ENCODE assay signal across 8 cellular contexts in genomic region chr7:87475359-87476178, GRCh38. TPM values are rescaled to one million over a fixed set of nuclear protein-coding genes. Genes with fewer than 3 reads are reported as not detected.
DNase-seq lines count a peak whose midpoint lies in the region; ATAC-seq and TF ChIP-seq lines count a peak whose summit lies in the region.

TSS of gene ABCB4 (minus strand) at chr7:87475680. CDS start at chr7:87475465, 215 bp downstream.

- no peak for TF ChIP-seq CTCF in HL-60 (IDR thresholded peaks at IDR 0.05; ENCODE audit: insufficient read depth, low read length)
- TF ChIP-seq CTCF in mucosa of descending colon (IDR thresholded peaks at IDR 0.05), result no peak

- H3K36me3 ChIP-seq in duodenal mucosa (ENCODE audit: control insufficient read depth in 1 of 2, insufficient read depth in 2 of 2, low read length in 2 of 2) (no peaks in the 10 kb centered on the region), mucosa of descending colon (ENCODE audit: low read depth) (no peaks in the 10 kb centered on the region)

- peaks cover 0 to 8% of the 10 kb centered on the region in 2 donors for H3K4me1 ChIP-seq in duodenal mucosa (ENCODE audit: control insufficient read depth in 1 of 2, insufficient read depth in 2 of 2, low read length in 2 of 2)
- H3K4me1 ChIP-seq in mucosa of descending colon (ENCODE audit: low read depth), result peaks cover 5% of the 10 kb centered on the region

- peak within 1 kb of the TSS in 1 of 2 donors; percentile 45 for H3K9ac ChIP-seq in duodenal mucosa (ENCODE audit: low read depth in 1 of 2, low read length in 2 of 2)

- DNase-seq in D341Med (ENCODE audit: low spot score) (peak; percentile 68), HL-60 (ENCODE audit: low read depth in 1 of 2, low spot score in 1 of 2) (no peak), mucosa of descending colon (peak; percentile 13 to 50 (median 40)), HuH-7.5 (ENCODE audit: low spot score) (no peak)
- DNase-seq in effector CD8-positive, alpha-beta T cell (lab: John Stamatoyannopoulos, UW), result no peak

- intact Hi-C loops in mucosa of descending colon (cut with DNase I, micrococcal nuclease), result no loop called here

- H3K9me3 ChIP-seq in duodenal mucosa (ENCODE audit: control insufficient read depth in 1 of 2, low read length in 2 of 2) (no peaks in the 10 kb centered on the region), mucosa of descending colon (no peaks in the 10 kb centered on the region)

- peaks cover 37% of the 10 kb centered on the region for H3K27me3 ChIP-seq in HL-60 (ENCODE audit: insufficient read depth, poor library complexity, severe bottlenecking)
- H3K27me3 ChIP-seq in duodenal mucosa (ENCODE audit: control insufficient read depth in 1 of 2, insufficient read depth in 2 of 2, low read length in 2 of 2), result peaks cover 6 to 20% of the 10 kb centered on the region in 2 donors

- ATAC-seq in GM19372 (IDR thresholded peaks at IDR 0.05; ENCODE audit: low read depth, unreplicated experiment) (peak; percentile 34), mucosa of descending colon (peak; percentile 72), GM18861 (IDR thresholded peaks at IDR 0.05; ENCODE audit: unreplicated experiment) (no peak)

- H3K4me3 ChIP-seq in HL-60 (replicated peaks; ENCODE audit: insufficient read depth, low read length), result peak within 1 kb of the TSS; percentile 24
- H3K4me3 ChIP-seq in duodenal mucosa (ENCODE audit: low read depth in 1 of 2, low read length in 2 of 2), result peak within 1 kb of the TSS; percentile 38 to 66
- no peak within 1 kb of the TSS for H3K4me3 ChIP-seq in mucosa of descending colon

- H3K27ac ChIP-seq in HL-60 (replicated peaks) (no peak within 1 kb of the TSS), duodenal mucosa (ENCODE audit: low read depth, low read length) (no peak within 1 kb of the TSS)

RNA-seq across cellular contexts. Expression of gene ABCB4, which starts in this region (rescaled TPM):
- 1 to 10 TPM in 2 of 3 donors, under 1 TPM in 1; 0.65 to 1.4 (median 1.2) TPM for total RNA-seq in mucosa of descending colon

Comparison
In these comparisons a context has a peak if more than half of its experiments do, and no peak if none do; other contexts are left out.
1. DNase-seq: peak in D341Med (single experiment) and mucosa of descending colon (3 of 3); none in HL-60 (0 of 2), effector CD8-positive, alpha-beta T cell (single experiment) and HuH-7.5 (single experiment).